ENCODE assay signal across 8 cellular contexts in the genomic region with DNA sequence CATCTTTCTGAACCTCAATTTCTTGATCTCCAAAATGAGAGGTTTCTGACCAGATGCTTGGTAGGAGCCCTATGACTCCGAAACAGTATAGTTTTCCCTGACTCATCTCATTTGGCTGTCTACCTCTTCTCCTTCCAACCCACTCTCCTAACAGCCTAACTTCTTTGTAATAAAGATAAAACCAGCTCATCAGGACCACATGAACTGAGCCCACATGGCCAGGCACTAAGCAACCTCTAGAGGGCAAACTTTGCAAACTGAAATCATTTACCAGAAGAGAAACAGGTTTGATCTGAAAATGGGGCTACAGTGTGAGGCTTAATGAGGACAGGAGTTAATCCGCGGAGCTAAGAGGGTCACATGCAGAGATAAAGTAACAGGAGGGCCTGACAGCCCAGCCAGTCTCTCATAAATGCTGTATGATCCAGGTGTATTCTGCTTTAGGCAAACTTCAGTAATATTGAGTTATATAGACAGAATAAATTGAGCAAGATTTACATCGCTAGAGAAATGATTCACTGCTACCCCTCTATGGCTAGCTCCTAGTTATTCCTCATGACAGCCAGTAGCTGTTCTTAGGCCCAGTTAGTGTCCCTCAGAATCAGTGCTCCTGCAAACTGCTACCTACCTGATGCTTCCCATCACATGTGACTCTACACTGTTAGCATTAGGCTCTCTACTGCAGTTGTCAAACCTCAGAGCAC.
A peak's percentile ranks its signal among the peaks of the same experiment; 100 is the strongest.
DNase-seq lines count a peak whose midpoint lies in the region; ATAC-seq, FAIRE-seq and TF ChIP-seq lines count a peak whose summit lies in the region.

No MANE protein-coding gene starts in this region.

- peaks cover 5% of the 10 kb centered on the region for H3K4me1 ChIP-seq in CD8-positive, alpha-beta memory T cell (ENCODE audit: insufficient read depth, low read length)

- no peaks in the 10 kb centered on the region for H3K27me3 ChIP-seq in CD8-positive, alpha-beta memory T cell (ENCODE audit: insufficient read depth, low read length, poor library complexity, severe bottlenecking)

- H3K4me3 ChIP-seq in CD8-positive, alpha-beta memory T cell (ENCODE audit: low read length) = no peak overlapping the region

- CTCF ChIA-PET in CD8-positive, alpha-beta memory T cell (lab: Charles Lee) = interaction anchor here (0.8 to 4.4 kb wide), 10 partner anchors 14 to 552 kb away, joined by 3 to 28 read pairs (median 4); no protein-coding TSS in a partner anchor

- POLR2A ChIA-PET in CD8-positive, alpha-beta memory T cell (lab: Charles Lee) = no interaction called here

- H3K4me1 Mint-ChIP-seq in CD8-positive, alpha-beta memory T cell = no peaks in the 10 kb centered on the region
- H3K4me1 Mint-ChIP-seq in mesothelial cell of epicardium = peaks cover 42% of the 10 kb centered on the region

- peak; percentile 68 for TF ChIP-seq CTCF in mesothelial cell of epicardium (IDR thresholded peaks at IDR 0.05; ENCODE audit: unreplicated experiment)

- H3K4me3 Mint-ChIP-seq in CD8-positive, alpha-beta memory T cell = no peak overlapping the region
- H3K4me3 Mint-ChIP-seq in mesothelial cell of epicardium = no peak overlapping the region

- H3K27ac Mint-ChIP-seq in CD8-positive, alpha-beta memory T cell = peak overlapping the region in 1 of 8 donors; percentile 0
- peak overlapping the region; percentile 1 for H3K27ac Mint-ChIP-seq in mesothelial cell of epicardium

- no peaks in the 10 kb centered on the region for H3K9me3 ChIP-seq in CD8-positive, alpha-beta memory T cell (ENCODE audit: low read length)

- H3K27ac ChIP-seq in CD8-positive, alpha-beta memory T cell (ENCODE audit: low read depth, low read length) = no peak overlapping the region

- H3K36me3 ChIP-seq in CD8-positive, alpha-beta memory T cell (ENCODE audit: insufficient read depth, low read length) = no peaks in the 10 kb centered on the region

- H3K27me3 Mint-ChIP-seq in CD8-positive, alpha-beta memory T cell = peaks cover 2 to 11% of the 10 kb centered on the region in 2 donors
- H3K27me3 Mint-ChIP-seq in mesothelial cell of epicardium (ENCODE audit: low read depth) = no peaks in the 10 kb centered on the region

- H3K36me3 Mint-ChIP-seq in CD8-positive, alpha-beta memory T cell = peaks cover 0 to 6% (median 1%) of the 10 kb centered on the region in 3 donors
- H3K36me3 Mint-ChIP-seq in mesothelial cell of epicardium = peaks cover 7% of the 10 kb centered on the region

- no peaks in the 10 kb centered on the region for H3K9me3 Mint-ChIP-seq in CD8-positive, alpha-beta memory T cell
- H3K9me3 Mint-ChIP-seq in mesothelial cell of epicardium = no peaks in the 10 kb centered on the region

- peak; percentile 5 to 58 (median 36) for DNase-seq in CD8-positive, alpha-beta memory T cell
- peak; percentile 50 for DNase-seq in GM19240 (ENCODE audit: insufficient read length, low spot score)
- DNase-seq in NCI-H345 (lab: John Stamatoyannopoulos, UW) = peak; percentile 74
- DNase-seq in activated CD4-positive, alpha-beta T cell treated with anti-CD3 and anti-CD28 coated beads for 4 hours = peak; percentile 18 to 31
- no peak for DNase-seq in mesothelial cell of epicardium (ENCODE audit: low spot score in 2 of 2, unreplicated experiment in 2 of 2)
- DNase-seq in stimulated activated naive CD4-positive, alpha-beta T cell treated with Interleukin-2 at 50 U/mL for 16 hours (lab: John Stamatoyannopoulos, UW) = peak; percentile 14

- FAIRE-seq in endometrium (lab: Jason Lieb, UNC) = peak; percentile 4

- ATAC-seq in HG03378 (IDR thresholded peaks at IDR 0.05; ENCODE audit: unreplicated experiment) = peak; percentile 89

Comparison
In these comparisons a context has a peak if more than half of its experiments do, and no peak if none do; other contexts are left out.
1. DNase-seq: peak in CD8-positive, alpha-beta memory T cell (5 of 5), GM19240 (single experiment), NCI-H345 (single experiment), activated CD4-positive, alpha-beta T cell treated with anti-CD3 and anti-CD28 coated beads for 4 hours (2 of 2) and stimulated activated naive CD4-positive, alpha-beta T cell treated with Interleukin-2 at 50 U/mL for 16 hours (single experiment); none in mesothelial cell of epicardium (0 of 2).